ENCODE assay signal across 1 cellular context in the genomic region with DNA sequence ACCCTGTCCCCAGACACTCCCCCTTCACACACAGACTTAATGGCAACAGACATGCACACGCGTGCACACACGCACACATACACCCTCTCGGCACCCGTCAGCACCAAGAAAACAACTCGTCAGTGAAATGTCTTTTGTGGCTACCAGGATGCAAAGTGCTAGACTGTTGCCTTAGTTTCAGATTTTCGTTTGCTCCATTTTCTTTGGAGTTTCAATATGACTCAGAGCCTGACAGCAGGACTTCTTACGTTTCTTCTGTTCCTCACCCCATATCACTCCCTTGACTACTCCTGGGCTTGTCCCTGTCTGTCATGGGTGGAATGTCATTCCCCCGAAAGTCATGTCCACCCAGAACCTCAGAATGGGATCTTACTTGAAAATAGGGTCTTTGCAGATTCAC.
TF ChIP-seq lines count a peak whose summit lies in the region.

No MANE protein-coding gene starts in this region.

TF ChIP-seq in GM12878, 131 proteins besides CTCF, POLR2A, EP300 and RAD21 (continued from another document):
- TF ChIP-seq, protein P1, sequence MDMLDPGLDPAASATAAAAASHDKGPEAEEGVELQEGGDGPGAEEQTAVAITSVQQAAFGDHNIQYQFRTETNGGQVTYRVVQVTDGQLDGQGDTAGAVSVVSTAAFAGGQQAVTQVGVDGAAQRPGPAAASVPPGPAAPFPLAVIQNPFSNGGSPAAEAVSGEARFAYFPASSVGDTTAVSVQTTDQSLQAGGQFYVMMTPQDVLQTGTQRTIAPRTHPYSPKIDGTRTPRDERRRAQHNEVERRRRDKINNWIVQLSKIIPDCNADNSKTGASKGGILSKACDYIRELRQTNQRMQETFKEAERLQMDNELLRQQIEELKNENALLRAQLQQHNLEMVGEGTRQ (IDR thresholded peaks at IDR 0.05; ENCODE audit: borderline replicate concordance, low read depth, low read length), result no peak
- TF ChIP-seq JUNB (IDR thresholded peaks at IDR 0.05) (peak; percentile 42), IRF4 (IDR thresholded peaks at IDR 0.05; ENCODE audit: low read depth, low read length) (0 out of 2 replicates have a peak, but pooled peaks have one; percentile 44)
- TF ChIP-seq, protein P2, sequence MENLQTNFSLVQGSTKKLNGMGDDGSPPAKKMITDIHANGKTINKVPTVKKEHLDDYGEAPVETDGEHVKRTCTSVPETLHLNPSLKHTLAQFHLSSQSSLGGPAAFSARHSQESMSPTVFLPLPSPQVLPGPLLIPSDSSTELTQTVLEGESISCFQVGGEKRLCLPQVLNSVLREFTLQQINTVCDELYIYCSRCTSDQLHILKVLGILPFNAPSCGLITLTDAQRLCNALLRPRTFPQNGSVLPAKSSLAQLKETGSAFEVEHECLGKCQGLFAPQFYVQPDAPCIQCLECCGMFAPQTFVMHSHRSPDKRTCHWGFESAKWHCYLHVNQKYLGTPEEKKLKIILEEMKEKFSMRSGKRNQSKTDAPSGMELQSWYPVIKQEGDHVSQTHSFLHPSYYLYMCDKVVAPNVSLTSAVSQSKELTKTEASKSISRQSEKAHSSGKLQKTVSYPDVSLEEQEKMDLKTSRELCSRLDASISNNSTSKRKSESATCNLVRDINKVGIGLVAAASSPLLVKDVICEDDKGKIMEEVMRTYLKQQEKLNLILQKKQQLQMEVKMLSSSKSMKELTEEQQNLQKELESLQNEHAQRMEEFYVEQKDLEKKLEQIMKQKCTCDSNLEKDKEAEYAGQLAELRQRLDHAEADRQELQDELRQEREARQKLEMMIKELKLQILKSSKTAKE (IDR thresholded peaks at IDR 0.05; ENCODE audit: low read depth, poor library complexity, severe bottlenecking), result no peak
